ENCODE assay signal across 18 cellular contexts in genomic region chr17:1559047-1559742, GRCh38. TPM values are rescaled to one million over a fixed set of nuclear protein-coding genes. Genes with fewer than 3 reads are reported as not detected.
DNase-seq lines count a peak whose midpoint lies in the region; ATAC-seq and TF ChIP-seq lines count a peak whose summit lies in the region.
"Had no signal": no experiment of that assay in that cellular context is flagged by ENCODE, and none has a peak within 500 bp of the region (broad histone marks: within the 10 kb centered on the region; RNA-seq: fewer than 3 reads in every experiment).

No MANE protein-coding gene starts in this region.

- no peaks in the 10 kb centered on the region for H3K27me3 Mint-ChIP-seq in natural killer cell treated with Interleukin-12 subunit alpha and Interleukin-12 subunit beta and Interleukin-15 and Interleukin-18, amount 100 ng/mL, for 72 hours
- H3K27me3 Mint-ChIP-seq: activated T-helper 17 cell treated with anti-CD3 and anti-CD28 coated beads, Interleukin-2, amount 50 U/mL, for 72 hours had no signal

- peak overlapping the region; percentile 21 to 25 for H3K27ac ChIP-seq in breast epithelium
- H3K27ac ChIP-seq in mammary epithelial cell (ENCODE audit: insufficient read depth, low read depth, low read length): no peak overlapping the region
- peak overlapping the region; percentile 30 for H3K27ac ChIP-seq in ectodermal cell (ENCODE audit: insufficient read depth, low read depth, low read length, poor library complexity, severe bottlenecking)
- H3K27ac ChIP-seq in vagina: peak overlapping the region; percentile 92
- no peak overlapping the region for H3K27ac ChIP-seq in colonic mucosa
- H3K27ac ChIP-seq: A549, parathyroid adenoma, WERI-Rb-1 had no signal

- peak overlapping the region; percentile 27 for H3K4me3 Mint-ChIP-seq in natural killer cell treated with Interleukin-12 subunit alpha and Interleukin-12 subunit beta and Interleukin-15 and Interleukin-18, amount 100 ng/mL, for 72 hours
- H3K4me3 Mint-ChIP-seq: activated T-helper 17 cell treated with anti-CD3 and anti-CD28 coated beads, Interleukin-2, amount 50 U/mL, for 72 hours had no signal

- H3K9ac ChIP-seq in mammary epithelial cell (ENCODE audit: insufficient read depth, low read length) (no peak overlapping the region), colonic mucosa (ENCODE audit: low read depth in 2 of 2, low read length in 2 of 2) (peak overlapping the region in 1 of 2 donors; percentile 79)
- H3K9ac ChIP-seq: parathyroid adenoma had no signal

- no peak overlapping the region for H3K27ac Mint-ChIP-seq in natural killer cell treated with Interleukin-12 subunit alpha and Interleukin-12 subunit beta and Interleukin-15 and Interleukin-18, amount 100 ng/mL, for 72 hours
- H3K27ac Mint-ChIP-seq: activated T-helper 17 cell treated with anti-CD3 and anti-CD28 coated beads, Interleukin-2, amount 50 U/mL, for 72 hours had no signal

- H3K36me3 ChIP-seq in breast epithelium (no peaks in the 10 kb centered on the region), mammary epithelial cell (ENCODE audit: insufficient read depth, low read length) (no peaks in the 10 kb centered on the region), ectodermal cell (ENCODE audit: control insufficient read depth, insufficient read depth, low read length) (peaks cover 3% of the 10 kb centered on the region), vagina (no peaks in the 10 kb centered on the region), colonic mucosa (no peaks in the 10 kb centered on the region)
- H3K36me3 ChIP-seq: WERI-Rb-1 had no signal

- in situ Hi-C loops in mammary epithelial cell (cut with MboI; ENCODE audit: low sequenced_read_pairs in 2 of 2): no loop called here

- CTCF ChIA-PET in mammary epithelial cell (lab: Charles Lee; ENCODE audit: low non-redundant PET): interaction anchor here (0.5 to 0.6 kb wide), 2 partner anchors 16 to 90 kb away, joined by 4 to 5 read pairs; no protein-coding TSS in a partner anchor

- no peak overlapping the region for H3K4me3 ChIP-seq in breast epithelium
- no peak overlapping the region for H3K4me3 ChIP-seq in mammary epithelial cell (replicated peaks in 1 of 3; ENCODE audit: insufficient read depth in 1 of 3, low read depth in 2 of 3, low read length in 3 of 3)
- H3K4me3 ChIP-seq in ectodermal cell (ENCODE audit: insufficient read depth, low read depth, low read length): no peak overlapping the region
- no peak overlapping the region for H3K4me3 ChIP-seq in vagina
- H3K4me3 ChIP-seq in colonic mucosa: no peak overlapping the region
- H3K4me3 ChIP-seq: A549, K562 had no signal

- no peaks in the 10 kb centered on the region for H4K20me1 ChIP-seq in mammary epithelial cell (ENCODE audit: insufficient read depth, low read length)

- intact Hi-C loops in breast epithelium (cut with DNase I; ENCODE audit: low total_unique reads) (no loop called here), mammary epithelial cell (cut with micrococcal nuclease) (no loop called here), vagina (cut with DNase I) (no loop called here), colonic mucosa (cut with DNase I) (no loop called here)

- TF ChIP-seq CTCF in breast epithelium (IDR thresholded peaks at IDR 0.05) (no peak), mammary epithelial cell (conservative IDR thresholded peaks at IDR 0.05 in 1 of 2, IDR thresholded peaks at IDR 0.05 in 1 of 2; ENCODE audit: extremely low read depth in 1 of 2, insufficient read depth in 1 of 2, low read depth in 1 of 2, low read length in 2 of 2) (no peak), vagina (IDR thresholded peaks at IDR 0.05) (no peak), colonic mucosa (IDR thresholded peaks at IDR 0.05) (no peak)

- no peaks in the 10 kb centered on the region for H3K9me3 ChIP-seq in breast epithelium
- no peaks in the 10 kb centered on the region for H3K9me3 ChIP-seq in mammary epithelial cell (replicated peaks; ENCODE audit: insufficient read depth, low read length)
- no peaks in the 10 kb centered on the region for H3K9me3 ChIP-seq in ectodermal cell (ENCODE audit: control insufficient read depth, low read length)
- H3K9me3 ChIP-seq in vagina: no peaks in the 10 kb centered on the region
- no peaks in the 10 kb centered on the region for H3K9me3 ChIP-seq in colonic mucosa
- H3K9me3 ChIP-seq: A549 had no signal

- dilution Hi-C loops in mammary epithelial cell (cut with HindIII; ENCODE audit: low sequenced_read_pairs): loop anchor here (5.0 to 10.0 kb wide), 3 partner anchors 68 to 307 kb away; partner anchors contain the start of gene SLC43A2

- no peak overlapping the region for H3K4me2 ChIP-seq in mammary epithelial cell (ENCODE audit: insufficient read depth, low read depth, low read length)
- H3K4me2 ChIP-seq: A549 had no signal

- BruUV-seq in mammary epithelial cell (replicated peaks; lab: Mats Ljungman, UMichigan): no TSS peak

- 74% methylated on average over 9 of the region's 10 CpGs for WGBS in mammary epithelial cell (ENCODE audit: low coverage, missing lambda C conversion rate)
- 77 to 83% methylated on average over 10 of the region's 10 CpGs for WGBS in ectodermal cell, 2 experiments

- peaks cover 80% of the 10 kb centered on the region for H3K79me2 ChIP-seq in mammary epithelial cell (ENCODE audit: insufficient read depth, low read length)

- no peak for ATAC-seq in natural killer cell treated with Interleukin-12 subunit alpha and Interleukin-12 subunit beta and Interleukin-15 and Interleukin-18, amount 100 ng/mL, for 72 hours
- no peak for ATAC-seq in HG03095 (IDR thresholded peaks at IDR 0.05; ENCODE audit: unreplicated experiment)
- ATAC-seq: A549; activated T-helper 17 cell treated with anti-CD3 and anti-CD28 coated beads, Interleukin-2, amount 50 U/mL, for 72 hours; K562 had no signal

- H3K36me3 Mint-ChIP-seq in natural killer cell treated with Interleukin-12 subunit alpha and Interleukin-12 subunit beta and Interleukin-15 and Interleukin-18, amount 100 ng/mL, for 72 hours: no peaks in the 10 kb centered on the region

- H3K27me3 ChIP-seq in breast epithelium (no peaks in the 10 kb centered on the region), mammary epithelial cell (ENCODE audit: insufficient read depth, low read length) (no peaks in the 10 kb centered on the region), ectodermal cell (ENCODE audit: control insufficient read depth, insufficient read depth, low read length, poor library complexity, severe bottlenecking) (no peaks in the 10 kb centered on the region), vagina (no peaks in the 10 kb centered on the region), colonic mucosa (no peaks in the 10 kb centered on the region)

- no peak for DNase-seq in breast epithelium (ENCODE audit: low spot score in 2 of 2)
- no peak for DNase-seq in mammary epithelial cell
- no peak for DNase-seq in natural killer cell treated with Interleukin-12 subunit alpha and Interleukin-12 subunit beta and Interleukin-15 and Interleukin-18, amount 100 ng/mL, for 72 hours (ENCODE audit: low spot score)
- no peak for DNase-seq in vagina (ENCODE audit: extremely low spot score in 2 of 2)
- DNase-seq in colonic mucosa: no peak
- DNase-seq in stimulated activated CD4-positive, alpha-beta T cell treated with anti-CD3 and anti-CD28 coated beads, Interleukin-2, amount 100 ng/mL, for 24 hours: no peak
- DNase-seq: erythroblast; head of caudate nucleus; midbrain; NCI-H1092 treated with DMSO at 0.1 percent for 48 hours; stimulated activated naive CD4-positive, alpha-beta T cell; WERI-Rb-1 had no signal

- H3K4me1 ChIP-seq in breast epithelium: peaks cover 0 to 7% of the 10 kb centered on the region in 2 donors
- H3K4me1 ChIP-seq in mammary epithelial cell (ENCODE audit: insufficient read depth, low read length): peaks cover 17% of the 10 kb centered on the region
- peaks cover 24% of the 10 kb centered on the region for H3K4me1 ChIP-seq in ectodermal cell (ENCODE audit: control insufficient read depth, insufficient read depth, low read length)
- peaks cover 82% of the 10 kb centered on the region for H3K4me1 ChIP-seq in vagina
- peaks cover 11% of the 10 kb centered on the region for H3K4me1 ChIP-seq in colonic mucosa

- TF ChIP-seq POLR2A in breast epithelium (IDR thresholded peaks at IDR 0.05) (no peak), vagina (IDR thresholded peaks at IDR 0.05) (no peak)

- H3K9me3 Mint-ChIP-seq in natural killer cell treated with Interleukin-12 subunit alpha and Interleukin-12 subunit beta and Interleukin-15 and Interleukin-18, amount 100 ng/mL, for 72 hours: no peaks in the 10 kb centered on the region
- H3K9me3 Mint-ChIP-seq: activated T-helper 17 cell treated with anti-CD3 and anti-CD28 coated beads, Interleukin-2, amount 50 U/mL, for 72 hours had no signal

- no peak overlapping the region for H2AFZ ChIP-seq in mammary epithelial cell (ENCODE audit: low read depth, low read length)
- H2AFZ ChIP-seq: parathyroid adenoma had no signal

- H3K4me1 Mint-ChIP-seq in natural killer cell treated with Interleukin-12 subunit alpha and Interleukin-12 subunit beta and Interleukin-15 and Interleukin-18, amount 100 ng/mL, for 72 hours (ENCODE audit: low read depth in 2 of 2): peaks cover 28% of the 10 kb centered on the region in 2 donors

RNA-seq across cellular contexts. Expression of gene PITPNA, which starts 3.4 kb away (rescaled TPM):
- total RNA-seq in breast epithelium (10 to 100 TPM; 24.6 to 37.7 (median 28.8) TPM), mammary epithelial cell (10 to 100 TPM; 31.2 to 75.3 TPM), vagina (46.4 TPM), colonic mucosa (10 to 100 TPM; 77.8 to 83.2 TPM)
- polyA plus RNA-seq in mammary epithelial cell: 46.4 TPM
- polyA minus RNA-seq in mammary epithelial cell: 86.4 TPM
- 82.2 TPM for polyA plus RNA-seq in ectodermal cell (2013, experiment 1 of 4)
- 77.5 TPM for polyA plus RNA-seq in ectodermal cell (2013, experiment 2 of 4)
- polyA plus RNA-seq in ectodermal cell (2013, experiment 3 of 4): 47.4 TPM
- polyA plus RNA-seq in ectodermal cell (2013, experiment 4 of 4): 52.5 TPM
- 10 to 100 TPM; 68.4 to 78.4 TPM for total RNA-seq in natural killer cell treated with Interleukin-12 subunit alpha and Interleukin-12 subunit beta and Interleukin-15 and Interleukin-18, amount 100 ng/mL, for 72 hours

RNA-seq across cellular contexts. Expression of gene INPP5K, which starts 42.8 kb away (rescaled TPM):
- total RNA-seq in breast epithelium: 100 to 1,000 TPM in 1 of 3 donors, 10 to 100 TPM in 2; 75.2 to 177 (median 88.8) TPM
- 10 to 100 TPM; 18.9 to 30.5 TPM for total RNA-seq in mammary epithelial cell
- 15.9 TPM for polyA plus RNA-seq in mammary epithelial cell
- 18.5 TPM for polyA minus RNA-seq in mammary epithelial cell
- 19.6 TPM for polyA plus RNA-seq in ectodermal cell (2013, experiment 1 of 4)
- polyA plus RNA-seq in ectodermal cell (2013, experiment 2 of 4): 15.2 TPM
- polyA plus RNA-seq in ectodermal cell (2013, experiment 3 of 4): 12.1 TPM
- 17.4 TPM for polyA plus RNA-seq in ectodermal cell (2013, experiment 4 of 4)
- 10 to 100 TPM; 34.9 to 43.8 TPM for total RNA-seq in natural killer cell treated with Interleukin-12 subunit alpha and Interleukin-12 subunit beta and Interleukin-15 and Interleukin-18, amount 100 ng/mL, for 72 hours
- 96.0 TPM for total RNA-seq in vagina
- total RNA-seq in colonic mucosa: 10 to 100 TPM; 27.6 to 35.5 TPM

Comparison
In these comparisons a context has a peak if more than half of its experiments do, and no peak if none do; other contexts are left out.
1. H3K27ac ChIP-seq: peak in breast epithelium (2 of 2), ectodermal cell (single experiment) and vagina (single experiment); none in mammary epithelial cell (single experiment) and colonic mucosa (single experiment).